Comparison of ENCODE assay signal across 21 cellular contexts in genomic region chr12:111105294-111105693, GRCh38.
"Had no signal": no experiment of that assay in that cellular context is flagged by ENCODE, and none has a peak within 500 bp of the region (broad histone marks: within the 10 kb centered on the region; RNA-seq: fewer than 3 reads in every experiment).

No MANE protein-coding gene starts in this region.

- H3K27ac Mint-ChIP-seq: activated B cell treated with CpG ODN at 0.5 μM for 24 hours; activated CD4-positive, alpha-beta memory T cell treated with anti-CD3 and anti-CD28 coated beads, Interleukin-2, amount 10 ng/mL, durations not matched to agents 7 days and 5 days; activated CD8-positive, alpha-beta memory T cell treated with anti-CD3 and anti-CD28 coated beads, Interleukin-2, amount 10 ng/mL, durations not matched to agents 7 days and 5 days; activated naive CD8-positive, alpha-beta T cell treated with anti-CD3 and anti-CD28 coated beads, Interleukin-2, amount 10 ng/mL, durations not matched to agents 7 days and 5 days; activated T-helper 17 cell treated with anti-CD3 and anti-CD28 coated beads, Interleukin-2, amount 50 U/mL, for 72 hours; stimulated activated naive B cell treated with anti-CD40 and anti-IgM and Interleukin-4, amounts not matched to agents 10 μg/mL and 1 μg/mL and 100 μg/mL, for 72 hours had no signal

- DNase-seq: activated B cell treated with CpG ODN at 0.5 μM for 24 hours; activated CD4-positive, alpha-beta memory T cell treated with anti-CD3 and anti-CD28 coated beads, Interleukin-2, amount 10 ng/mL, durations not matched to agents 7 days and 5 days; activated CD4-positive, alpha-beta T cell treated with anti-CD3 and anti-CD28 coated beads for 4 hours; activated CD8-positive, alpha-beta memory T cell treated with anti-CD3 and anti-CD28 coated beads, Interleukin-2, amount 10 ng/mL, durations not matched to agents 7 days and 5 days; activated naive CD4-positive, alpha-beta T cell; activated naive CD8-positive, alpha-beta T cell treated with anti-CD3 and anti-CD28 coated beads, Interleukin-2, amount 10 ng/mL, durations not matched to agents 7 days and 5 days; amygdala; caudate nucleus; gastrocnemius medialis; heart left ventricle; kidney glomerular epithelial cell; left ventricle myocardium superior; mesenchymal stem cell; naive thymus-derived CD8-positive, alpha-beta T cell; pancreas; stimulated activated CD4-positive, alpha-beta T cell treated with anti-CD3 and anti-CD28 coated beads, Interleukin-4, amount 100 ng/mL, for 24 hours; stimulated activated naive B cell treated with anti-CD40 and anti-IgM and Interleukin-4, amounts not matched to agents 10 μg/mL and 1 μg/mL and 100 μg/mL, for 72 hours; upper lobe of left lung had no signal

- H3K27me3 ChIP-seq: pancreas, upper lobe of left lung had no signal

- H3K4me3 ChIP-seq: gastrocnemius medialis, heart left ventricle, pancreas, thoracic aorta, upper lobe of left lung had no signal

- H3K4me1 ChIP-seq: gastrocnemius medialis, heart left ventricle, pancreas, upper lobe of left lung had no signal

- H3K36me3 ChIP-seq: gastrocnemius medialis, heart left ventricle, pancreas, thoracic aorta, upper lobe of left lung had no signal

- ATAC-seq: activated CD8-positive, alpha-beta memory T cell treated with anti-CD3 and anti-CD28 coated beads, Interleukin-2, amount 10 ng/mL, durations not matched to agents 7 days and 5 days; activated T-helper 17 cell treated with anti-CD3 and anti-CD28 coated beads, Interleukin-2, amount 50 U/mL, for 72 hours; gastrocnemius medialis; heart left ventricle; left ventricle myocardium superior; naive thymus-derived CD8-positive, alpha-beta T cell; pancreas; sciatic nerve; stimulated activated naive B cell treated with anti-CD40 and anti-IgM and Interleukin-4, amounts not matched to agents 10 μg/mL and 1 μg/mL and 100 μg/mL, for 72 hours had no signal

- H3K27ac ChIP-seq: gastrocnemius medialis, heart left ventricle, pancreas, thoracic aorta, upper lobe of left lung had no signal

- H3K9me3 Mint-ChIP-seq: activated B cell treated with CpG ODN at 0.5 μM for 24 hours; activated CD4-positive, alpha-beta memory T cell treated with anti-CD3 and anti-CD28 coated beads, Interleukin-2, amount 10 ng/mL, durations not matched to agents 7 days and 5 days; activated naive CD8-positive, alpha-beta T cell treated with anti-CD3 and anti-CD28 coated beads, Interleukin-2, amount 10 ng/mL, durations not matched to agents 7 days and 5 days; activated T-helper 17 cell treated with anti-CD3 and anti-CD28 coated beads, Interleukin-2, amount 50 U/mL, for 72 hours had no signal

- H3K4me1 Mint-ChIP-seq: activated B cell treated with CpG ODN at 0.5 μM for 24 hours; activated CD4-positive, alpha-beta memory T cell treated with anti-CD3 and anti-CD28 coated beads, Interleukin-2, amount 10 ng/mL, durations not matched to agents 7 days and 5 days; activated CD8-positive, alpha-beta memory T cell treated with anti-CD3 and anti-CD28 coated beads, Interleukin-2, amount 10 ng/mL, durations not matched to agents 7 days and 5 days; activated naive CD8-positive, alpha-beta T cell treated with anti-CD3 and anti-CD28 coated beads, Interleukin-2, amount 10 ng/mL, durations not matched to agents 7 days and 5 days; activated T-helper 17 cell treated with anti-CD3 and anti-CD28 coated beads, Interleukin-2, amount 50 U/mL, for 72 hours had no signal

- H3K36me3 Mint-ChIP-seq: activated CD8-positive, alpha-beta memory T cell treated with anti-CD3 and anti-CD28 coated beads, Interleukin-2, amount 10 ng/mL, durations not matched to agents 7 days and 5 days; activated naive CD8-positive, alpha-beta T cell treated with anti-CD3 and anti-CD28 coated beads, Interleukin-2, amount 10 ng/mL, durations not matched to agents 7 days and 5 days; naive thymus-derived CD8-positive, alpha-beta T cell; stimulated activated naive B cell treated with anti-CD40 and anti-IgM and Interleukin-4, amounts not matched to agents 10 μg/mL and 1 μg/mL and 100 μg/mL, for 72 hours had no signal

- H3K4me3 Mint-ChIP-seq: activated B cell treated with CpG ODN at 0.5 μM for 24 hours; activated CD4-positive, alpha-beta memory T cell treated with anti-CD3 and anti-CD28 coated beads, Interleukin-2, amount 10 ng/mL, durations not matched to agents 7 days and 5 days; activated CD8-positive, alpha-beta memory T cell treated with anti-CD3 and anti-CD28 coated beads, Interleukin-2, amount 10 ng/mL, durations not matched to agents 7 days and 5 days; activated naive CD8-positive, alpha-beta T cell treated with anti-CD3 and anti-CD28 coated beads, Interleukin-2, amount 10 ng/mL, durations not matched to agents 7 days and 5 days; activated T-helper 17 cell treated with anti-CD3 and anti-CD28 coated beads, Interleukin-2, amount 50 U/mL, for 72 hours; naive thymus-derived CD8-positive, alpha-beta T cell; stimulated activated naive B cell treated with anti-CD40 and anti-IgM and Interleukin-4, amounts not matched to agents 10 μg/mL and 1 μg/mL and 100 μg/mL, for 72 hours had no signal

- H3K9me3 ChIP-seq: gastrocnemius medialis, pancreas, thoracic aorta, upper lobe of left lung had no signal
